Comparison of ENCODE assay signal across 8 cellular contexts in the genomic region with DNA sequence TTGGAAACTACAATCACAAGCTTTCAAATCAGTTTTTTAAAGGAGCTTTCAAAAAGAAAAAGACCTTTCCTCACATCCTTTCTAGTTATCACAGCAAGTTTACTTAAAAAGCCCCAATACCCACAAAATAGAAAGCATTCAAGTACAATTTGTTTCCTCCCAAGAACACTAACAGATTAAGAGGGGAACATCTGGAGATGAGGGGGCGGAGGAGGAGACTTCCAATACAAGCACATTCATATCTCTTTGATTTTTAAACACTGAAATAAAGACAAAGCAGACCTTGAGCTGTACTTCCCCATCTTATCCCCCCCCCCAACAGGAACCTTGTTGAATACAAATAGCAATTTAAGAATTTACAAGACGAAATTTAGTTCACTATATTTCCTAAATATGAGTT. TPM values are rescaled to one million over a fixed set of nuclear protein-coding genes. Genes with fewer than 3 reads are reported as not detected.
DNase-seq lines count a peak whose midpoint lies in the region; ATAC-seq and TF ChIP-seq lines count a peak whose summit lies in the region.

No MANE protein-coding gene starts in this region.

- CTCF ChIA-PET in SK-N-SH (lab: Yijun Ruan, JAX) (interaction anchor here (1.2 to 1.8 kb wide), 5 partner anchors 30 to 176 kb away, joined by 3 to 10 read pairs (median 5); a partner anchor contains a TSS), RWPE1 (lab: Yijun Ruan, JAX) (interaction anchor here (1.4 kb wide), 1 partner anchor 33 kb away, joined by 8 read pairs; no protein-coding TSS in a partner anchor)
- CTCF ChIA-PET in activated CD8-positive, alpha-beta T cell treated with anti-CD3 and anti-CD28 coated beads for 36 hours (lab: Charles Lee), result interaction anchor here (1.0 to 4.5 kb wide), 4 partner anchors 26 to 232 kb away, joined by 4 to 43 read pairs (median 4); no protein-coding TSS in a partner anchor

- WGBS in SK-N-SH (ENCODE audit: low lambda C conversion rate), result 17% methylated on average over 2 of the region's 2 CpGs

- H3K36me3 ChIP-seq in SK-N-SH (replicated peaks in 1 of 2; ENCODE audit: control insufficient read depth in 1 of 2, insufficient read depth in 2 of 2, low read length in 1 of 2), result peaks cover 0 to 21% of the 10 kb centered on the region in 2 experiments
- H3K36me3 ChIP-seq in iPS-18a (ENCODE audit: control insufficient read depth, low read depth, low read length), result no peaks in the 10 kb centered on the region
- H3K36me3 ChIP-seq in subcutaneous abdominal adipose tissue (ENCODE audit: control insufficient read depth in 5 of 5, insufficient read depth in 5 of 5, low read length in 5 of 5), result peaks cover 0 to 9% (median 0%) of the 10 kb centered on the region in 5 donors

- H3K4me3 ChIP-seq in SK-N-SH (ENCODE audit: low read depth in 2 of 2, low read length in 1 of 2), result peak overlapping the region; percentile 68 to 99
- H3K4me3 ChIP-seq in iPS-18a (ENCODE audit: low read length), result peak overlapping the region; percentile 83
- H3K4me3 ChIP-seq in subcutaneous abdominal adipose tissue (ENCODE audit: low read depth in 1 of 5, low read length in 5 of 5), result peak overlapping the region; percentile 96 to 99 (median 98)

- H3K27ac ChIP-seq in SK-N-SH (ENCODE audit: low read depth in 2 of 2, low read length in 1 of 2) (peak overlapping the region in 1 of 2 experiments; percentile 97; a peak in 1 of 4 replicates), iPS-18a (ENCODE audit: low read length) (no peak overlapping the region), subcutaneous abdominal adipose tissue (ENCODE audit: low read depth, low read length) (peak overlapping the region; percentile 92), RWPE1 (no peak overlapping the region)

- no peaks in the 10 kb centered on the region for H3K9me3 ChIP-seq in SK-N-SH
- H3K9me3 ChIP-seq in iPS-18a (ENCODE audit: control insufficient read depth, low read depth, low read length), result no peaks in the 10 kb centered on the region
- no peaks in the 10 kb centered on the region for H3K9me3 ChIP-seq in subcutaneous abdominal adipose tissue (ENCODE audit: control insufficient read depth in 5 of 5, low read length in 5 of 5)

- no peaks in the 10 kb centered on the region for H3K9me3 Mint-ChIP-seq in activated CD8-positive, alpha-beta T cell treated with anti-CD3 and anti-CD28 coated beads for 36 hours

- TF ChIP-seq CTCF in SK-N-SH (IDR thresholded peaks at IDR 0.05), result no peak
- no peak for TF ChIP-seq CTCF in activated CD8-positive, alpha-beta T cell treated with anti-CD3 and anti-CD28 coated beads for 36 hours (IDR thresholded peaks at IDR 0.05)
- TF ChIP-seq CTCF in RWPE1 (conservative IDR thresholded peaks at IDR 0.05; ENCODE audit: low read depth), result no peak

- peak overlapping the region; percentile 100 for H3K27ac Mint-ChIP-seq in activated CD8-positive, alpha-beta T cell treated with anti-CD3 and anti-CD28 coated beads for 36 hours

- H3K36me3 Mint-ChIP-seq in activated CD8-positive, alpha-beta T cell treated with anti-CD3 and anti-CD28 coated beads for 36 hours (ENCODE audit: low read depth), result peaks cover 58% of the 10 kb centered on the region

- H3K79me2 ChIP-seq in SK-N-SH (ENCODE audit: insufficient read depth), result peaks cover 72% of the 10 kb centered on the region

- TF ChIP-seq EP300 in SK-N-SH (IDR thresholded peaks at IDR 0.05; ENCODE audit: borderline replicate concordance in 1 of 2, low read depth in 1 of 2, low read length in 1 of 2), result no peak

- H3K4me3 Mint-ChIP-seq in activated CD8-positive, alpha-beta T cell treated with anti-CD3 and anti-CD28 coated beads for 36 hours, result peak overlapping the region; percentile 100

- DNase-seq in SK-N-SH, result no peak
- DNase-seq in activated CD8-positive, alpha-beta T cell treated with anti-CD3 and anti-CD28 coated beads for 36 hours, result no peak
- DNase-seq in islet precursor cell, result no peak
- no peak for DNase-seq in C1 segment of cervical spinal cord (lab: John Stamatoyannopoulos, UW)
- DNase-seq in RWPE1 (ENCODE audit: low spot score), result no peak

- H4K20me1 ChIP-seq in SK-N-SH (ENCODE audit: insufficient read depth), result peaks cover 64% of the 10 kb centered on the region

- peak overlapping the region; percentile 85 for H3K4me2 ChIP-seq in SK-N-SH

- H3K9ac ChIP-seq in SK-N-SH (peak overlapping the region; percentile 99), iPS-18a (ENCODE audit: low read length) (peak overlapping the region; percentile 87), subcutaneous abdominal adipose tissue (ENCODE audit: low read length in 5 of 5) (peak overlapping the region; percentile 93 to 98 (median 94))

- POLR2A ChIA-PET in SK-N-SH (lab: Yijun Ruan, JAX), result no interaction called here
- POLR2A ChIA-PET in activated CD8-positive, alpha-beta T cell treated with anti-CD3 and anti-CD28 coated beads for 36 hours (lab: Charles Lee), result interaction anchor here (0.6 to 3.5 kb wide), 10 partner anchors 9 to 1113 kb away, joined by 3 to 20 read pairs (median 8); a partner anchor contains a TSS
- POLR2A ChIA-PET in RWPE1 (lab: Yijun Ruan, JAX; ENCODE audit: low non-redundant PET), result no interaction called here

- intact Hi-C loops in activated CD8-positive, alpha-beta T cell treated with anti-CD3 and anti-CD28 coated beads for 36 hours (cut with micrococcal nuclease), result no loop called here

- no peaks in the 10 kb centered on the region for H3K9me2 ChIP-seq in SK-N-SH

- no peaks in the 10 kb centered on the region for H3K27me3 Mint-ChIP-seq in activated CD8-positive, alpha-beta T cell treated with anti-CD3 and anti-CD28 coated beads for 36 hours

- no peak overlapping the region for H2AFZ ChIP-seq in SK-N-SH (ENCODE audit: low read depth)

- H3K4me1 ChIP-seq in SK-N-SH (ENCODE audit: control insufficient read depth in 1 of 2, insufficient read depth in 2 of 2, low read depth in 1 of 2, low read length in 1 of 2) (peaks cover 4 to 5% of the 10 kb centered on the region in 2 experiments; a peak in 2 of 4 replicates), iPS-18a (ENCODE audit: control insufficient read depth, low read depth, low read length) (peaks cover 24% of the 10 kb centered on the region), subcutaneous abdominal adipose tissue (ENCODE audit: control insufficient read depth in 5 of 5, insufficient read depth in 5 of 5, low read length in 5 of 5) (peaks cover 5 to 57% (median 40%) of the 10 kb centered on the region in 5 donors)

- ATAC-seq in SK-N-SH treated with all-trans-retinoic acid at 6 μM for 48 hours, result no peak
- ATAC-seq in activated CD8-positive, alpha-beta T cell treated with anti-CD3 and anti-CD28 coated beads for 36 hours, result no peak

- peaks cover 16% of the 10 kb centered on the region for H3F3A ChIP-seq in SK-N-SH (replicated peaks; ENCODE audit: insufficient read depth)

- H3K4me1 Mint-ChIP-seq in activated CD8-positive, alpha-beta T cell treated with anti-CD3 and anti-CD28 coated beads for 36 hours (ENCODE audit: low read depth), result peaks cover 45% of the 10 kb centered on the region

- H3K27me3 ChIP-seq in SK-N-SH (ENCODE audit: insufficient read depth), result no peaks in the 10 kb centered on the region
- H3K27me3 ChIP-seq in iPS-18a (ENCODE audit: control insufficient read depth, insufficient read depth, low read length), result no peaks in the 10 kb centered on the region
- H3K27me3 ChIP-seq in subcutaneous abdominal adipose tissue (ENCODE audit: control insufficient read depth in 5 of 5, insufficient read depth in 4 of 5, low read length in 5 of 5), result no peaks in the 10 kb centered on the region

- TF ChIP-seq RAD21 in SK-N-SH (IDR thresholded peaks at IDR 0.05; ENCODE audit: low read length), result no peak

TF ChIP-seq in SK-N-SH, 30 proteins besides CTCF, POLR2A, EP300 and RAD21 (continues in another document):
- TF ChIP-seq TCF12 (IDR thresholded peaks at IDR 0.05), result no peak
- TF ChIP-seq RFX5 (IDR thresholded peaks at IDR 0.05; ENCODE audit: low read length), result no peak
- no peak for TF ChIP-seq RXRA (IDR thresholded peaks at IDR 0.05; ENCODE audit: borderline replicate concordance, low read depth)
- no peak for TF ChIP-seq NFIC (IDR thresholded peaks at IDR 0.05; ENCODE audit: borderline replicate concordance)
- TF ChIP-seq, protein P1, sequence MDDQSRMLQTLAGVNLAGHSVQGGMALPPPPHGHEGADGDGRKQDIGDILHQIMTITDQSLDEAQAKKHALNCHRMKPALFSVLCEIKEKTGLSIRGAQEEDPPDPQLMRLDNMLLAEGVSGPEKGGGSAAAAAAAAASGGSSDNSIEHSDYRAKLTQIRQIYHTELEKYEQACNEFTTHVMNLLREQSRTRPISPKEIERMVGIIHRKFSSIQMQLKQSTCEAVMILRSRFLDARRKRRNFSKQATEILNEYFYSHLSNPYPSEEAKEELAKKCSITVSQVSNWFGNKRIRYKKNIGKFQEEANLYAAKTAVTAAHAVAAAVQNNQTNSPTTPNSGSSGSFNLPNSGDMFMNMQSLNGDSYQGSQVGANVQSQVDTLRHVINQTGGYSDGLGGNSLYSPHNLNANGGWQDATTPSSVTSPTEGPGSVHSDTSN (IDR thresholded peaks at IDR 0.05), result no peak
- no peak for TF ChIP-seq JUND (IDR thresholded peaks at IDR 0.05)
- TF ChIP-seq SMC3 (IDR thresholded peaks at IDR 0.05; ENCODE audit: low read depth, low read length), result no peak

TF ChIP-seq in SK-N-SH treated with all-trans-retinoic acid at 6 μM for 48 hours, 23 proteins besides CTCF, POLR2A, EP300 and RAD21 (continues in another document):
- TF ChIP-seq, protein P2, sequence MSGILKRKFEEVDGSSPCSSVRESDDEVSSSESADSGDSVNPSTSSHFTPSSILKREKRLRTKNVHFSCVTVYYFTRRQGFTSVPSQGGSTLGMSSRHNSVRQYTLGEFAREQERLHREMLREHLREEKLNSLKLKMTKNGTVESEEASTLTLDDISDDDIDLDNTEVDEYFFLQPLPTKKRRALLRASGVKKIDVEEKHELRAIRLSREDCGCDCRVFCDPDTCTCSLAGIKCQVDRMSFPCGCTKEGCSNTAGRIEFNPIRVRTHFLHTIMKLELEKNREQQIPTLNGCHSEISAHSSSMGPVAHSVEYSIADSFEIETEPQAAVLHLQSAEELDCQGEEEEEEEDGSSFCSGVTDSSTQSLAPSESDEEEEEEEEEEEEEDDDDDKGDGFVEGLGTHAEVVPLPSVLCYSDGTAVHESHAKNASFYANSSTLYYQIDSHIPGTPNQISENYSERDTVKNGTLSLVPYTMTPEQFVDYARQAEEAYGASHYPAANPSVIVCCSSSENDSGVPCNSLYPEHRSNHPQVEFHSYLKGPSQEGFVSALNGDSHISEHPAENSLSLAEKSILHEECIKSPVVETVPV (CRISPR knock-in tag; IDR thresholded peaks at IDR 0.05), result no peak
- TF ChIP-seq ZNF8 (CRISPR knock-in tag; IDR thresholded peaks at IDR 0.05), result no peak

RNA-seq across cellular contexts. Expression of a gene that starts 2.0 kb away (rescaled TPM):
- polyA plus RNA-seq in SK-N-SH (2012; rRNA removed), result 812 and 1,023 TPM in 2 replicates
- 1,249 and 1,463 TPM in 2 replicates for polyA plus RNA-seq in SK-N-SH (2012; cell fraction: cytosol; rRNA removed)
- polyA plus RNA-seq in SK-N-SH (2012; cell fraction: nucleus; rRNA removed), result 328 and 363 TPM in 2 replicates
- 100 to 1,000 TPM; 425 to 440 TPM for total RNA-seq in activated CD8-positive, alpha-beta T cell treated with anti-CD3 and anti-CD28 coated beads for 36 hours

RNA-seq across cellular contexts. Expression of a gene that starts 58.0 kb away (rescaled TPM):
- 50.7 and 63.5 TPM in 2 replicates for polyA plus RNA-seq in SK-N-SH (2012; rRNA removed)
- polyA plus RNA-seq in SK-N-SH (2012; cell fraction: cytosol; rRNA removed), result 73.3 and 80.8 TPM in 2 replicates
- polyA plus RNA-seq in SK-N-SH (2012; cell fraction: nucleus; rRNA removed), result 22.6 and 29.4 TPM in 2 replicates
- 10 to 100 TPM; 12.1 to 12.9 TPM for total RNA-seq in activated CD8-positive, alpha-beta T cell treated with anti-CD3 and anti-CD28 coated beads for 36 hours
